Comparison of ENCODE assay signal across 16 cellular contexts in the genomic region with DNA sequence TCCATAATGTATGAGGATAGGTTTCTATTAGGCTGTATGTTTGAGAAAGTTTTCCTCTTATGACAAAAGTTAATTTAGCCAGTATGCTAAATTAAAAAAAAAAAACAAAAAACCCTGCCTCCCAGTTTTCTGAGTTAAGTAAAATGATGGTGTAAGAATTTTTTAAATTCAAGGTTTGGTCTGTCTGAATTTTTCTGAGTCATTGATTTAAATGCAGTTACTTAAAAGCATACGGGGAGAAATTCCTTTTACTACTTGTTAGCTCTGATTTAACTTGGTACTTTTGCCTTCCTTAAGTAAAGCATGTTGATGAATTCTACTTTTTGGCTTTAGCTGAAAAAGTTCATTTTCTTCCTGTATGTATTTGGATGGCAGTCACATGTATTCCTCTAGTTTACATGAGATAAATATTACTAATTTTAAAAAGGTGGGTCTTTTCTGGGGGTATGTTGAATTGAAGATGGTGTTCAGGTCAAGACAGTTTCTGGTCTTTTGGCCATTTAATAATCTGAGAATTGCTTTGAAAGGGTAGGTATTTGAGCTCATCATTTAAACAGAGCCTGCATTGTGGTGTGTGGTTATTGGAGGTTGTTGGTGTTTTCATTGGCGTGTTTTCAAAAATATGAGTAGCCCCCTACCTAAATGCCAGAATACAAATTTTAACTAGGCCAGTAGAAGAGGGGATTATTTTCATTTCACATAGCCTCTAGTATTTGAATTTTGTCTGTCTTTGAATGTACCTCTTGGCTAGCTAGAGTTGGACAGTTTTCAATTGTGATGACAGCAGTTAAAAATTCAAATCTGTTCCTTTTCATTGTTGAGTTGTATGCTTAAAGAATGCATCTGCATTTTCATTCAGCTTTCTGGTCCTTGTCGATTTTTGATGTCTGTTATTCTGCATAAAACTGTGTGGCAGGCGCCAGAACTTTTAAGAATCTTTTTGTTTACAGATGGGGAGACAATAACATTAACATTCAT.
A peak's percentile ranks its signal among the peaks of the same experiment; 100 is the strongest.
DNase-seq lines count a peak whose midpoint lies in the region; TF ChIP-seq lines count a peak whose summit lies in the region.
"Had no signal": no experiment of that assay in that cellular context is flagged by ENCODE, and none has a peak within 500 bp of the region (broad histone marks: within the 10 kb centered on the region; RNA-seq: fewer than 3 reads in every experiment).

No MANE protein-coding gene starts in this region.

- H3K36me3 Mint-ChIP-seq in CD14-positive monocyte: no peaks in the 10 kb centered on the region

- H3K4me1 Mint-ChIP-seq in CD14-positive monocyte: peaks cover 41% of the 10 kb centered on the region

- TF ChIP-seq CTCF in astrocyte of the spinal cord (IDR thresholded peaks at IDR 0.05; ENCODE audit: low read depth, low read length) (no peak), CD14-positive monocyte (IDR thresholded peaks at IDR 0.05) (no peak)

- no peak overlapping the region for H3K4me3 Mint-ChIP-seq in CD14-positive monocyte
- H3K4me3 Mint-ChIP-seq: activated CD4-positive, alpha-beta T cell treated with anti-CD3 and anti-CD28 coated beads for 36 hours; CD8-positive, alpha-beta T cell had no signal

- in situ Hi-C loops in astrocyte of the spinal cord (cut with HindIII; ENCODE audit: low sequenced_read_pairs): no loop called here

- H3K4me3 ChIP-seq in astrocyte of the spinal cord (ENCODE audit: low read depth, low read length) (no peak overlapping the region), urinary bladder (ENCODE audit: low read depth, low read length) (no peak overlapping the region)
- H3K4me3 ChIP-seq: Peyer's patch had no signal

- intact Hi-C loops in CD14-positive monocyte (cut with micrococcal nuclease): no loop called here

- H3K27ac ChIP-seq in urinary bladder (ENCODE audit: low read depth): peak overlapping the region; percentile 23
- H3K27ac ChIP-seq: KMS-11, Peyer's patch had no signal

- H3K9me3 Mint-ChIP-seq in CD14-positive monocyte: no peaks in the 10 kb centered on the region
- H3K9me3 Mint-ChIP-seq: CD8-positive, alpha-beta T cell had no signal

- 44% methylated on average over 4 of the region's 4 CpGs for WGBS in urinary bladder

- DNase-seq in HT1080 (ENCODE audit: low read depth) (peak; percentile 4), astrocyte of the spinal cord (ENCODE audit: low read depth, low spot score) (peak; percentile 59), hepatic stellate cell (ENCODE audit: low spot score) (peak; percentile 17), CD14-positive monocyte (ENCODE audit: low spot score) (no peak), retina (no peak), iPS-NIHi11 (ENCODE audit: low spot score) (no peak)
- DNase-seq: activated CD4-positive, alpha-beta T cell treated with anti-CD3 and anti-CD28 coated beads for 36 hours; CD8-positive, alpha-beta T cell; effector CD4-positive, alpha-beta T cell; left cardiac atrium; NCI-H1694; NCI-H526 treated with DMSO at 0.1 percent for 48 hours; Peyer's patch; stimulated activated naive CD8-positive, alpha-beta T cell treated with anti-CD3 and anti-CD28 coated beads, Interleukin-15, Interleukin-2, amounts not matched to agents 100 U/mL and 50 U/mL, for 24 hours had no signal

- H3K4me1 ChIP-seq in urinary bladder (ENCODE audit: insufficient read depth): peaks cover 1% of the 10 kb centered on the region

- peak overlapping the region in 1 of 7 donors; percentile 28 for H3K27ac Mint-ChIP-seq in CD14-positive monocyte
- H3K27ac Mint-ChIP-seq: activated CD4-positive, alpha-beta T cell treated with anti-CD3 and anti-CD28 coated beads for 36 hours; CD8-positive, alpha-beta T cell had no signal

- H3K36me3 ChIP-seq in urinary bladder (ENCODE audit: insufficient read depth): no peaks in the 10 kb centered on the region
- H3K36me3 ChIP-seq: Peyer's patch had no signal

- H3K27me3 Mint-ChIP-seq in CD14-positive monocyte (ENCODE audit: low read depth in 3 of 3): peaks cover 0 to 1% (median 0%) of the 10 kb centered on the region in 3 donors
- H3K27me3 Mint-ChIP-seq: activated CD4-positive, alpha-beta T cell treated with anti-CD3 and anti-CD28 coated beads for 36 hours had no signal

Comparison
In these comparisons a context has a peak if more than half of its experiments do, and no peak if none do; other contexts are left out.
1. DNase-seq: peak in HT1080 (single experiment), astrocyte of the spinal cord (single experiment) and hepatic stellate cell (single experiment); none in CD14-positive monocyte (single experiment), retina (single experiment) and iPS-NIHi11 (single experiment).